Comparison of ENCODE assay signal across 18 cellular contexts in genomic region chr2:17160594-17160993, GRCh38.
A peak's percentile ranks its signal among the peaks of the same experiment; 100 is the strongest.
DNase-seq lines count a peak whose midpoint lies in the region; ATAC-seq lines count a peak whose summit lies in the region.
"Had no signal": no experiment of that assay in that cellular context is flagged by ENCODE, and none has a peak within 500 bp of the region (broad histone marks: within the 10 kb centered on the region; RNA-seq: fewer than 3 reads in every experiment).

No MANE protein-coding gene starts in this region.

- H3K36me3 ChIP-seq in neuronal stem cell (replicated peaks in 1 of 2; ENCODE audit: control insufficient read depth in 2 of 2, insufficient read depth in 2 of 2, low read length in 2 of 2): no peaks in the 10 kb centered on the region

- H2BK12ac ChIP-seq in neuronal stem cell (ENCODE audit: low read length): no peak overlapping the region

- no peak overlapping the region for H4K91ac ChIP-seq in neuronal stem cell (ENCODE audit: low read depth, low read length, poor library complexity)

- H2BK5ac ChIP-seq in neuronal stem cell (ENCODE audit: low read length): no peak overlapping the region

- H3K14ac ChIP-seq in neuronal stem cell (ENCODE audit: low read length): no peak overlapping the region

- no CpG with 5 or more reads among the region's 1 CpG for WGBS in neuronal stem cell (ENCODE audit: extremely low coverage in 2 of 2, insufficient read length in 2 of 2, insufficient replicate concordance in 1 of 2), 2 donors

- no peak overlapping the region for H3K18ac ChIP-seq in neuronal stem cell (ENCODE audit: low read length)

- H2BK120ac ChIP-seq in neuronal stem cell (ENCODE audit: low read depth, low read length): no peak overlapping the region

- H3K4me3 ChIP-seq in neuronal stem cell (ENCODE audit: low read length in 2 of 2): no peak overlapping the region
- H3K4me3 ChIP-seq: body of pancreas had no signal

- H2BK15ac ChIP-seq in neuronal stem cell (ENCODE audit: low read length): no peak overlapping the region

- no peaks in the 10 kb centered on the region for H3K79me1 ChIP-seq in neuronal stem cell (ENCODE audit: low read depth, low read length)

- ATAC-seq in GM18858 (IDR thresholded peaks at IDR 0.05; ENCODE audit: unreplicated experiment) (peak; percentile 67), GM21447 (IDR thresholded peaks at IDR 0.05; ENCODE audit: unreplicated experiment) (peak; percentile 88), HG02938 (IDR thresholded peaks at IDR 0.05; ENCODE audit: unreplicated experiment) (peak; percentile 92)
- ATAC-seq: body of pancreas had no signal

- no peaks in the 10 kb centered on the region for H3K27me3 ChIP-seq in neuronal stem cell (ENCODE audit: control insufficient read depth in 3 of 3, insufficient read depth in 3 of 3, low read depth in 1 of 3, low read length in 3 of 3)
- H3K27me3 ChIP-seq: body of pancreas had no signal

- H3K9me3 ChIP-seq in neuronal stem cell (replicated peaks in 1 of 2; ENCODE audit: control insufficient read depth in 2 of 2, insufficient read depth in 1 of 2, low read depth in 1 of 2, low read length in 2 of 2): no peaks in the 10 kb centered on the region
- H3K9me3 ChIP-seq: body of pancreas had no signal

- DNase-seq in NAMALWA (ENCODE audit: low spot score) (peak; percentile 30), neuronal stem cell (ENCODE audit: low spot score) (no peak), T-helper 1 cell (no peak), NCI-H69 (lab: John Stamatoyannopoulos, UW) (no peak)
- no peak for DNase-seq in activated effector memory CD4-positive, alpha-beta T cell treated with Interleukin-2 at 50 U/mL for 16 hours
- DNase-seq: activated CD4-positive, alpha-beta T cell treated with anti-CD3 and anti-CD28 coated beads, Interleukin-2, amount 50 U/mL, for 4 hours; activated effector memory CD4-positive, alpha-beta T cell treated with anti-CD3 and anti-CD28 coated beads, Interleukin-2, amount 50 U/mL, for 16 hours; body of pancreas; DMS 273 treated with DMSO at 0.1 percent for 48 hours; endodermal cell; foreskin melanocyte; HCEC 1CT; OCI-M1; stimulated activated CD4-positive, alpha-beta T cell treated with anti-CD3 and anti-CD28 coated beads, Interleukin-2, amount 100 ng/mL, for 48 hours; stimulated activated naive CD4-positive, alpha-beta T cell had no signal

- no peak overlapping the region for H2AK5ac ChIP-seq in neuronal stem cell (ENCODE audit: low read depth, low read length)

- H2AFZ ChIP-seq in neuronal stem cell (ENCODE audit: low read length): no peak overlapping the region

- H3K4ac ChIP-seq in neuronal stem cell (ENCODE audit: low read length): no peak overlapping the region

- H4K8ac ChIP-seq in neuronal stem cell (ENCODE audit: low read depth, low read length): no peak overlapping the region

- no peak overlapping the region for H3K27ac ChIP-seq in neuronal stem cell (replicated peaks; ENCODE audit: low read length)
- H3K27ac ChIP-seq: body of pancreas had no signal

- H3K9ac ChIP-seq in neuronal stem cell (ENCODE audit: low read depth, low read length, poor library complexity): no peak overlapping the region

- no peak overlapping the region for H3K4me2 ChIP-seq in neuronal stem cell (ENCODE audit: insufficient read depth, low read length, poor library complexity, severe bottlenecking)

- H3K23ac ChIP-seq in neuronal stem cell (ENCODE audit: low read depth, low read length, poor library complexity): no peak overlapping the region

- no peaks in the 10 kb centered on the region for H3K4me1 ChIP-seq in neuronal stem cell (ENCODE audit: control insufficient read depth in 2 of 2, insufficient read depth in 1 of 2, low read depth in 1 of 2, low read length in 2 of 2)
- H3K4me1 ChIP-seq: body of pancreas had no signal
